In genomic region chr4:180973894-180974293, GRCh38 we compare ENCODE assay signal across 26 cellular contexts.
A peak's percentile ranks its signal among the peaks of the same experiment; 100 is the strongest.
DNase-seq lines count a peak whose midpoint lies in the region; ATAC-seq, FAIRE-seq and TF ChIP-seq lines count a peak whose summit lies in the region.
"Had no signal": no experiment of that assay in that cellular context is flagged by ENCODE, and none has a peak within 500 bp of the region (broad histone marks: within the 10 kb centered on the region; RNA-seq: fewer than 3 reads in every experiment).

No MANE protein-coding gene starts in this region.

- no peak for TF ChIP-seq CTCF in GM12865 (IDR thresholded peaks at IDR 0.05; ENCODE audit: insufficient read depth, low read depth, low read length, missing control alignments)
- no peak for TF ChIP-seq CTCF in OCI-LY1 (IDR thresholded peaks at IDR 0.05; ENCODE audit: low read length)
- no peak for TF ChIP-seq CTCF in GM12878 (IDR thresholded peaks at IDR 0.05 in 2 of 3, conservative IDR thresholded peaks at IDR 0.05 in 1 of 3; ENCODE audit: control insufficient read depth in 2 of 3, extremely low read depth in 1 of 3, insufficient read depth in 1 of 3, low read depth in 3 of 3, low read length in 3 of 3)
- TF ChIP-seq CTCF in kidney (IDR thresholded peaks at IDR 0.05; ENCODE audit: borderline replicate concordance, extremely low read depth, insufficient read depth) = no peak

- no peaks in the 10 kb centered on the region for H3K27me3 ChIP-seq in OCI-LY1 (ENCODE audit: insufficient read depth, low read length)
- H3K27me3 ChIP-seq in GM12878 (replicated peaks in 1 of 2; ENCODE audit: control insufficient read depth in 2 of 2, insufficient read depth in 2 of 2, low read length in 1 of 2) = no peaks in the 10 kb centered on the region
- H3K27me3 ChIP-seq: BE2C, BLaER1 had no signal

- SMC1A ChIA-PET in GM12878 (lab: Charles Lee; ENCODE audit: uncharacterized antibody, unreplicated experiment) = interaction anchor here (0.9 kb wide), 1 partner anchor 47 kb away, joined by 3 read pairs; no protein-coding TSS in a partner anchor

- H3K79me2 ChIP-seq in OCI-LY1 (ENCODE audit: insufficient read depth, low read length) (no peaks in the 10 kb centered on the region), GM12878 (ENCODE audit: control insufficient read depth, insufficient read depth, low read length) (no peaks in the 10 kb centered on the region)

- no peak for TF ChIP-seq RAD21 in GM12878 (IDR thresholded peaks at IDR 0.05; ENCODE audit: insufficient read depth, low read depth, low read length)

- in situ Hi-C loops in GM12878 (cut with MboI) = no loop called here

- DNase-seq in GM12865 (ENCODE audit: low read depth) (peak; percentile 14), GM12878 (ENCODE audit: low read depth, low spot score) (no peak), kidney (no peak), NCI-H1092 treated with DMSO at 0.1 percent for 48 hours (lab: John Stamatoyannopoulos, UW) (no peak), cerebellar nuclear complex (lab: John Stamatoyannopoulos, UW) (no peak)
- no peak for DNase-seq in central memory CD4-positive, alpha-beta T cell
- DNase-seq: 8988T; ACHN; BE2C; C1 segment of cervical spinal cord; CD4-positive, alpha-beta memory T cell; CD4-positive, CD25-positive, alpha-beta regulatory T cell; CD8-positive, alpha-beta memory T cell; COR-L47; DMS 273 treated with DMSO at 0.1 percent for 48 hours; DMS153; DMS53; DMS79; DND-41; EL; GDM1 had no signal

- no peaks in the 10 kb centered on the region for H3K9me3 ChIP-seq in OCI-LY1 (ENCODE audit: low read length)
- H3K9me3 ChIP-seq in GM12878 (replicated peaks; ENCODE audit: control insufficient read depth, insufficient read depth, low read length) = no peaks in the 10 kb centered on the region
- H3K9me3 ChIP-seq in kidney (ENCODE audit: control insufficient read depth in 1 of 2, low read length in 2 of 2) = no peaks in the 10 kb centered on the region
- H3K9me3 ChIP-seq: BE2C, BLaER1 had no signal

- no peaks in the 10 kb centered on the region for H4K20me1 ChIP-seq in OCI-LY1 (ENCODE audit: insufficient read depth, low read length)
- no peaks in the 10 kb centered on the region for H4K20me1 ChIP-seq in GM12878 (ENCODE audit: control insufficient read depth, insufficient read depth)
- H4K20me1 ChIP-seq: BLaER1 had no signal

- no peak for TF ChIP-seq EP300 in GM12878 (IDR thresholded peaks at IDR 0.05; ENCODE audit: borderline replicate concordance in 1 of 2, control insufficient read depth in 1 of 2, low read depth in 2 of 2, low read length in 2 of 2)

- CTCF ChIA-PET in GM12878 (lab: Yijun Ruan, JAX) = interaction anchor here (1.0 kb wide), 1 partner anchor 139 kb away, joined by 3 read pairs; no protein-coding TSS in a partner anchor

- no peaks in the 10 kb centered on the region for H3F3A ChIP-seq in OCI-LY1 (ENCODE audit: insufficient read depth, low read length)

- H3K4me1 ChIP-seq in OCI-LY1 (ENCODE audit: insufficient read depth, low read length, severe bottlenecking) (peaks cover 15% of the 10 kb centered on the region), GM12878 (ENCODE audit: control insufficient read depth, insufficient read depth, low read length) (no peaks in the 10 kb centered on the region), kidney (ENCODE audit: control insufficient read depth in 1 of 2, insufficient read depth in 1 of 2, low read depth in 1 of 2, low read length in 2 of 2) (no peaks in the 10 kb centered on the region)
- H3K4me1 ChIP-seq: BLaER1 had no signal

- H3K9ac ChIP-seq in OCI-LY1 (ENCODE audit: low read length) (no peak overlapping the region), GM12878 (ENCODE audit: control insufficient read depth, insufficient read depth, low read length) (no peak overlapping the region), kidney (ENCODE audit: low read length in 2 of 2) (no peak overlapping the region)
- H3K9ac ChIP-seq: BLaER1 had no signal

- BruUV-seq in GM12878 (replicated peaks; lab: Mats Ljungman, UMichigan) = no TSS peak

- 17% methylated on average over 4 of the region's 4 CpGs for WGBS in GM12878 (ENCODE audit: insufficient coverage, insufficient replicate concordance, low lambda C conversion rate, missing lambda C conversion rate)

- FAIRE-seq in GM12878 (lab: Jason Lieb, UNC) (no peak), kidney (lab: Jason Lieb, UNC) (no peak)
- FAIRE-seq: A204.1, GM12891, GM19239 had no signal

- POLR2A ChIA-PET in GM12878 (lab: Charles Lee) = no interaction called here

- H3K9me2 ChIP-seq in OCI-LY1 (ENCODE audit: low read depth, low read length) = no peaks in the 10 kb centered on the region

- RAD21 ChIA-PET in GM12878 (lab: Charles Lee; ENCODE audit: unreplicated experiment) = interaction anchor here (0.7 kb wide), 1 partner anchor 21 kb away, joined by 3 read pairs; no protein-coding TSS in a partner anchor

- no peak overlapping the region for H3K27ac ChIP-seq in OCI-LY1 (ENCODE audit: low read depth, low read length, poor library complexity, severe bottlenecking)
- H3K27ac ChIP-seq in GM12878 (ENCODE audit: control insufficient read depth, insufficient read depth) = no peak overlapping the region
- H3K27ac ChIP-seq in kidney (ENCODE audit: low read depth in 2 of 2, low read length in 2 of 2) = no peak overlapping the region
- H3K27ac ChIP-seq: BLaER1 had no signal

- H3K4me3 ChIP-seq in GM12865 (ENCODE audit: low read depth, low read length) (no peak overlapping the region), OCI-LY1 (ENCODE audit: low read depth, low read length, poor library complexity, severe bottlenecking) (no peak overlapping the region), GM12878 (no peak overlapping the region), kidney (ENCODE audit: low read length in 2 of 2) (no peak overlapping the region)
- H3K4me3 ChIP-seq: BLaER1 had no signal

- no peak for TF ChIP-seq POLR2A in GM12878 (IDR thresholded peaks at IDR 0.05; ENCODE audit: low read depth, low read length)

- peak; percentile 82 for ATAC-seq in GM12878

- intact Hi-C loops in GM12878 (cut with micrococcal nuclease; ENCODE audit: unreplicated experiment) (no loop called here), kidney (cut with DNase I) (no loop called here)

- H3K36me3 ChIP-seq in OCI-LY1 (ENCODE audit: insufficient read depth, low read length) (no peaks in the 10 kb centered on the region), GM12878 (ENCODE audit: control insufficient read depth in 2 of 2, insufficient read depth in 2 of 2, low read length in 1 of 2) (no peaks in the 10 kb centered on the region), kidney (ENCODE audit: control insufficient read depth in 1 of 2, insufficient read depth in 2 of 2, low read length in 2 of 2) (no peaks in the 10 kb centered on the region)
- H3K36me3 ChIP-seq: BE2C, BLaER1 had no signal

- H2AFZ ChIP-seq in OCI-LY1 (ENCODE audit: low read length) (peak overlapping the region; percentile 81; the same call in 1 of the 2 replicates), GM12878 (ENCODE audit: control insufficient read depth, low read depth, low read length) (no peak overlapping the region)

- H3K4me2 ChIP-seq in OCI-LY1 (ENCODE audit: low read length) = no peak overlapping the region; the same call in 1 of the 2 replicates
- no peak overlapping the region for H3K4me2 ChIP-seq in GM12878 (ENCODE audit: control insufficient read depth, insufficient read depth)
- H3K4me2 ChIP-seq: BLaER1 had no signal

TF ChIP-seq in GM12878, 131 proteins besides CTCF, POLR2A, EP300 and RAD21 (continues in another document):
- peak; percentile 88 for TF ChIP-seq ATF7 (IDR thresholded peaks at IDR 0.05; ENCODE audit: low read depth)
- no peak; the same call in 1 of the 2 replicates for TF ChIP-seq JUNB (IDR thresholded peaks at IDR 0.05)
- TF ChIP-seq MYC (IDR thresholded peaks at IDR 0.05; ENCODE audit: insufficient read depth, insufficient read length, insufficient replicate concordance, low read length, severe bottlenecking) = no peak
- TF ChIP-seq SMC3 (IDR thresholded peaks at IDR 0.05; ENCODE audit: borderline replicate concordance, low read length) = no peak
- TF ChIP-seq EED (IDR thresholded peaks at IDR 0.05; ENCODE audit: low read depth) = peak; percentile 35; the same call in 1 of the 2 replicates
- TF ChIP-seq NRF1 (conservative IDR thresholded peaks at IDR 0.05; ENCODE audit: low read depth, low read length) = no peak
- TF ChIP-seq TBL1XR1 (IDR thresholded peaks at IDR 0.05; ENCODE audit: low read depth, low read length) = no peak
- TF ChIP-seq RCOR1 (conservative IDR thresholded peaks at IDR 0.05; ENCODE audit: low read depth, low read length) = no peak
- peak; percentile 42 to 54; a peak in 2 of 4 replicates for TF ChIP-seq IKZF2 (IDR thresholded peaks at IDR 0.05)
- TF ChIP-seq GATAD2B (conservative IDR thresholded peaks at IDR 0.05; ENCODE audit: low read depth) = no peak
- TF ChIP-seq NR2C2 (IDR thresholded peaks at IDR 0.05; ENCODE audit: borderline replicate concordance, control insufficient read depth, insufficient read length, low read depth) = no peak
- TF ChIP-seq ZBTB40 (IDR thresholded peaks at IDR 0.05; ENCODE audit: borderline replicate concordance) = no peak
- TF ChIP-seq CHD2 (IDR thresholded peaks at IDR 0.05; ENCODE audit: borderline replicate concordance, low read depth, low read length) = no peak
